1 cellular context compared by ENCODE assay signal in genomic region chr15:55993111-55993803, GRCh38.
TF ChIP-seq lines count a peak whose summit lies in the region.

Gene NEDD4 (minus strand): TSS chr15:55993612. CDS start chr15:55993555, 57 bp downstream.

TF ChIP-seq in HepG2, 621 proteins besides CTCF, POLR2A, EP300 and RAD21 (continued from another document and continues in another):
- TF ChIP-seq, protein P1, sequence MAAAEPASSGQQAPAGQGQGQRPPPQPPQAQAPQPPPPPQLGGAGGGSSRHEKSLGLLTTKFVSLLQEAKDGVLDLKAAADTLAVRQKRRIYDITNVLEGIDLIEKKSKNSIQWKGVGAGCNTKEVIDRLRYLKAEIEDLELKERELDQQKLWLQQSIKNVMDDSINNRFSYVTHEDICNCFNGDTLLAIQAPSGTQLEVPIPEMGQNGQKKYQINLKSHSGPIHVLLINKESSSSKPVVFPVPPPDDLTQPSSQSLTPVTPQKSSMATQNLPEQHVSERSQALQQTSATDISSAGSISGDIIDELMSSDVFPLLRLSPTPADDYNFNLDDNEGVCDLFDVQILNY (CRISPR knock-in tag; conservative IDR thresholded peaks at IDR 0.05) = peak; percentile 92
- TF ChIP-seq SP1 (IDR thresholded peaks at IDR 0.05) = no peak
- TF ChIP-seq SP1 (CRISPR knock-in tag; IDR thresholded peaks at IDR 0.05) = 0 out of 2 replicates have a peak, but pooled peaks have one; percentile 22
- no peak for TF ChIP-seq ZNF225 (CRISPR knock-in tag; IDR thresholded peaks at IDR 0.05)
- 0 out of 2 replicates have a peak, but pooled peaks have one; percentile 21 for TF ChIP-seq ZBTB43 (CRISPR knock-in tag; conservative IDR thresholded peaks at IDR 0.05)
- TF ChIP-seq ZMYM3 (CRISPR knock-in tag; IDR thresholded peaks at IDR 0.05) = peak; percentile 42; the same call in 1 of the 2 replicates
- no peak for TF ChIP-seq NR2F1 (CRISPR knock-in tag; IDR thresholded peaks at IDR 0.05)
- no peak for TF ChIP-seq SMAD3 (CRISPR knock-in tag; IDR thresholded peaks at IDR 0.05)
- peak; percentile 56; the same call in 1 of the 2 replicates for TF ChIP-seq ZNF501 (CRISPR knock-in tag; IDR thresholded peaks at IDR 0.05)
- no peak for TF ChIP-seq FOXP4 (CRISPR knock-in tag; IDR thresholded peaks at IDR 0.05)
- peak; percentile 70 for TF ChIP-seq KMT2A (CRISPR knock-in tag; IDR thresholded peaks at IDR 0.05)
- no peak for TF ChIP-seq MIXL1 (CRISPR knock-in tag; IDR thresholded peaks at IDR 0.05)
- TF ChIP-seq BORCS8-MEF2B (CRISPR knock-in tag; IDR thresholded peaks at IDR 0.05) = peak; percentile 48; the same call in 1 of the 2 replicates
- TF ChIP-seq ZNF546 (CRISPR knock-in tag; conservative IDR thresholded peaks at IDR 0.05) = 0 out of 2 replicates have a peak, but pooled peaks have one; percentile 44
- no peak for TF ChIP-seq NFYC (CRISPR knock-in tag; IDR thresholded peaks at IDR 0.05)
- TF ChIP-seq, protein P2, sequence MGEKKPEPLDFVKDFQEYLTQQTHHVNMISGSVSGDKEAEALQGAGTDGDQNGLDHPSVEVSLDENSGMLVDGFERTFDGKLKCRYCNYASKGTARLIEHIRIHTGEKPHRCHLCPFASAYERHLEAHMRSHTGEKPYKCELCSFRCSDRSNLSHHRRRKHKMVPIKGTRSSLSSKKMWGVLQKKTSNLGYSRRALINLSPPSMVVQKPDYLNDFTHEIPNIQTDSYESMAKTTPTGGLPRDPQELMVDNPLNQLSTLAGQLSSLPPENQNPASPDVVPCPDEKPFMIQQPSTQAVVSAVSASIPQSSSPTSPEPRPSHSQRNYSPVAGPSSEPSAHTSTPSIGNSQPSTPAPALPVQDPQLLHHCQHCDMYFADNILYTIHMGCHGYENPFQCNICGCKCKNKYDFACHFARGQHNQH (CRISPR knock-in tag; IDR thresholded peaks at IDR 0.05) = 0 out of 2 replicates have a peak, but pooled peaks have one; percentile 31
- TF ChIP-seq ZNF124 (CRISPR knock-in tag; IDR thresholded peaks at IDR 0.05) = no peak
- 0 out of 2 replicates have a peak, but pooled peaks have one; percentile 3 for TF ChIP-seq THYN1 (CRISPR knock-in tag; IDR thresholded peaks at IDR 0.05; ENCODE audit: borderline replicate concordance, low read depth)
- TF ChIP-seq, protein P3, sequence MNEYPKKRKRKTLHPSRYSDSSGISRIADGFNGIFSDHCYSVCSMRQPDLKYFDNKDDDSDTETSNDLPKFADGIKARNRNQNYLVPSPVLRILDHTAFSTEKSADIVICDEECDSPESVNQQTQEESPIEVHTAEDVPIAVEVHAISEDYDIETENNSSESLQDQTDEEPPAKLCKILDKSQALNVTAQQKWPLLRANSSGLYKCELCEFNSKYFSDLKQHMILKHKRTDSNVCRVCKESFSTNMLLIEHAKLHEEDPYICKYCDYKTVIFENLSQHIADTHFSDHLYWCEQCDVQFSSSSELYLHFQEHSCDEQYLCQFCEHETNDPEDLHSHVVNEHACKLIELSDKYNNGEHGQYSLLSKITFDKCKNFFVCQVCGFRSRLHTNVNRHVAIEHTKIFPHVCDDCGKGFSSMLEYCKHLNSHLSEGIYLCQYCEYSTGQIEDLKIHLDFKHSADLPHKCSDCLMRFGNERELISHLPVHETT (CRISPR knock-in tag; conservative IDR thresholded peaks at IDR 0.05) = 0 out of 2 replicates have a peak, but pooled peaks have one; percentile 25
- no peak for TF ChIP-seq SOX13 (IDR thresholded peaks at IDR 0.05)
- TF ChIP-seq SOX13 (CRISPR knock-in tag; conservative IDR thresholded peaks at IDR 0.05 in 1 of 2, IDR thresholded peaks at IDR 0.05 in 1 of 2) = no peak
- TF ChIP-seq IRF1 (CRISPR knock-in tag; IDR thresholded peaks at IDR 0.05; ENCODE audit: low read depth) = no peak
- TF ChIP-seq ZNF44 (CRISPR knock-in tag; IDR thresholded peaks at IDR 0.05) = no peak
- TF ChIP-seq MYNN (CRISPR knock-in tag; IDR thresholded peaks at IDR 0.05; ENCODE audit: low read depth) = peak; percentile 32; the same call in 1 of the 2 replicates
- no peak for TF ChIP-seq AFF4 (CRISPR knock-in tag; IDR thresholded peaks at IDR 0.05)
- TF ChIP-seq ZNF496 (CRISPR knock-in tag; IDR thresholded peaks at IDR 0.05; ENCODE audit: insufficient replicate concordance) = no peak
- TF ChIP-seq NPAS2 (CRISPR knock-in tag; IDR thresholded peaks at IDR 0.05; ENCODE audit: borderline replicate concordance) = no peak
- no peak for TF ChIP-seq REST (IDR thresholded peaks at IDR 0.05; ENCODE audit: borderline replicate concordance in 1 of 2, low read depth in 1 of 2, low read length in 2 of 2)
- no peak for TF ChIP-seq DZIP1 (CRISPR knock-in tag; IDR thresholded peaks at IDR 0.05)
- TF ChIP-seq ZSCAN5A (CRISPR knock-in tag; IDR thresholded peaks at IDR 0.05; ENCODE audit: borderline replicate concordance) = 0 out of 2 replicates have a peak, but pooled peaks have one; percentile 22
- TF ChIP-seq ZNF788 (CRISPR knock-in tag; IDR thresholded peaks at IDR 0.05; ENCODE audit: borderline replicate concordance) = no peak
- TF ChIP-seq ZNF550 (CRISPR knock-in tag; IDR thresholded peaks at IDR 0.05; ENCODE audit: borderline replicate concordance) = no peak
- 0 out of 2 replicates have a peak, but pooled peaks have one; percentile 39 for TF ChIP-seq BCL3 (CRISPR knock-in tag; IDR thresholded peaks at IDR 0.05)
- 0 out of 2 replicates have a peak, but pooled peaks have one; percentile 59 for TF ChIP-seq ZNF567 (CRISPR knock-in tag; IDR thresholded peaks at IDR 0.05; ENCODE audit: borderline replicate concordance)
